Comparison of ENCODE assay signal across 28 cellular contexts in genomic region chr14:21911877-21912276, GRCh38.
A peak's percentile ranks its signal among the peaks of the same experiment; 100 is the strongest.
DNase-seq lines count a peak whose midpoint lies in the region; ATAC-seq, FAIRE-seq and TF ChIP-seq lines count a peak whose summit lies in the region.
"Had no signal": no experiment of that assay in that cellular context is flagged by ENCODE, and none has a peak within 500 bp of the region (broad histone marks: within the 10 kb centered on the region; RNA-seq: fewer than 3 reads in every experiment).

No MANE protein-coding gene starts in this region.

- intact Hi-C loops in activated CD4-positive, alpha-beta T cell treated with anti-CD3 and anti-CD28 coated beads, Interleukin-2, amount 10 ng/mL, durations not matched to agents 24 days and 14 days (cut with micrococcal nuclease): loop anchor here (10.0 kb wide), 3 partner anchors 183 to 1073 kb away; partner anchors contain the start of gene AJUBA
- intact Hi-C loops in CD4-positive, alpha-beta T cell (cut with DNase I, micrococcal nuclease): loop anchor here in 1 of 2 experiments (5.0 to 10.0 kb wide), 3 partner anchors 45 to 643 kb away; no protein-coding TSS in a partner anchor
- intact Hi-C loops in endothelial cell of umbilical vein (cut with micrococcal nuclease): loop anchor here (10.0 kb wide), 2 partner anchors 403 to 643 kb away; no protein-coding TSS in a partner anchor

- no peak overlapping the region for H3K4me2 ChIP-seq in endothelial cell of umbilical vein (ENCODE audit: insufficient read depth, low read length)
- H3K4me2 ChIP-seq: BLaER1, KMS-11 had no signal

- no peaks in the 10 kb centered on the region for H3K9me3 ChIP-seq in CD4-positive, alpha-beta T cell (ENCODE audit: control insufficient read depth, low read length)
- no peaks in the 10 kb centered on the region for H3K9me3 ChIP-seq in endothelial cell of umbilical vein (replicated peaks; ENCODE audit: control insufficient read depth, insufficient read depth, low read length)
- H3K9me3 ChIP-seq: BLaER1, HAP-1, Peyer's patch had no signal

- peaks cover 7% of the 10 kb centered on the region for H3K27me3 Mint-ChIP-seq in activated CD4-positive, alpha-beta T cell treated with anti-CD3 and anti-CD28 coated beads, Interleukin-2, amount 10 ng/mL, durations not matched to agents 24 days and 14 days
- no peaks in the 10 kb centered on the region for H3K27me3 Mint-ChIP-seq in activated naive CD8-positive, alpha-beta T cell
- H3K27me3 Mint-ChIP-seq in activated naive CD8-positive, alpha-beta T cell treated with anti-CD3 and anti-CD28 coated beads for 36 hours: no peaks in the 10 kb centered on the region
- H3K27me3 Mint-ChIP-seq in CD4-positive, alpha-beta T cell: no peaks in the 10 kb centered on the region
- H3K27me3 Mint-ChIP-seq: CD4-positive, alpha-beta memory T cell had no signal

- DNase-seq in activated CD4-positive, alpha-beta T cell treated with anti-CD3 and anti-CD28 coated beads, Interleukin-2, amount 10 ng/mL, durations not matched to agents 24 days and 14 days: no peak
- no peak for DNase-seq in activated CD4-positive, alpha-beta T cell treated with anti-CD3 and anti-CD28 coated beads, Interleukin-2, amount 50 U/mL, for 48 hours
- DNase-seq in activated naive CD8-positive, alpha-beta T cell treated with anti-CD3 and anti-CD28 coated beads for 36 hours: no peak
- DNase-seq in CD4-positive, alpha-beta T cell: no peak
- no peak for DNase-seq in endothelial cell of umbilical vein (ENCODE audit: low read depth, low spot score)
- DNase-seq: CD4-positive, alpha-beta memory T cell; COR-L47; DMS53; GOT3; NCI-H1048; NCI-H1417; NCI-H1694 treated with DMSO at 0.1 percent for 48 hours; NCI-H2081 treated with DMSO at 0.1 percent for 48 hours; NCI-H2171; NCI-H226; NCI-H510A; NCI-H69; OCI-M1; Peyer's patch; SHP77 treated with DMSO at 0.1 percent for 48 hours had no signal

- H3K27ac ChIP-seq in CD4-positive, alpha-beta T cell (ENCODE audit: low read depth, low read length): no peak overlapping the region
- no peak overlapping the region for H3K27ac ChIP-seq in endothelial cell of umbilical vein (ENCODE audit: insufficient read depth, low read depth, low read length)
- H3K27ac ChIP-seq: BLaER1, KMS-11, Peyer's patch had no signal

- no peaks in the 10 kb centered on the region for H3K79me2 ChIP-seq in endothelial cell of umbilical vein (ENCODE audit: control insufficient read depth, insufficient read depth, low read length)

- no peak overlapping the region for H3K4me3 ChIP-seq in endothelial cell of umbilical vein (replicated peaks in 1 of 3; ENCODE audit: insufficient read depth in 1 of 3, low read depth in 1 of 3, low read length in 3 of 3)
- H3K4me3 ChIP-seq: BLaER1, HAP-1, Peyer's patch had no signal

- H3K4me1 Mint-ChIP-seq in activated CD4-positive, alpha-beta T cell treated with anti-CD3 and anti-CD28 coated beads, Interleukin-2, amount 10 ng/mL, durations not matched to agents 24 days and 14 days: peaks cover 28% of the 10 kb centered on the region
- peaks cover 39% of the 10 kb centered on the region for H3K4me1 Mint-ChIP-seq in activated naive CD8-positive, alpha-beta T cell (ENCODE audit: low read depth)
- peaks cover 23% of the 10 kb centered on the region for H3K4me1 Mint-ChIP-seq in activated naive CD8-positive, alpha-beta T cell treated with anti-CD3 and anti-CD28 coated beads for 36 hours
- peaks cover 39% of the 10 kb centered on the region for H3K4me1 Mint-ChIP-seq in CD4-positive, alpha-beta T cell (ENCODE audit: low read depth)

- H4K20me1 ChIP-seq in endothelial cell of umbilical vein (replicated peaks; ENCODE audit: control insufficient read depth, extremely low read depth, insufficient read depth, low read length): no peaks in the 10 kb centered on the region
- H4K20me1 ChIP-seq: BLaER1 had no signal

- no peak for TF ChIP-seq CTCF in CD4-positive, alpha-beta T cell (IDR thresholded peaks at IDR 0.05)
- TF ChIP-seq CTCF in endothelial cell of umbilical vein (IDR thresholded peaks at IDR 0.05; ENCODE audit: extremely low read depth in 1 of 2, insufficient read depth in 1 of 2, low read depth in 1 of 2, low read length in 2 of 2): no peak

- CTCF ChIA-PET in CD4-positive, alpha-beta T cell (lab: Charles Lee): interaction anchor here (2.3 to 3.7 kb wide), 2 partner anchors 85 to 658 kb away, joined by 7 to 28 read pairs; no protein-coding TSS in a partner anchor
- CTCF ChIA-PET in endothelial cell of umbilical vein (lab: Charles Lee): interaction anchor here (0.5 to 5.2 kb wide), 13 partner anchors 10 to 464 kb away, joined by 3 to 41 read pairs (median 5); no protein-coding TSS in a partner anchor

- no peaks in the 10 kb centered on the region for H3K27me3 ChIP-seq in CD4-positive, alpha-beta T cell (ENCODE audit: control insufficient read depth, insufficient read depth, low read length)
- H3K27me3 ChIP-seq in endothelial cell of umbilical vein (ENCODE audit: control insufficient read depth in 2 of 2, insufficient read depth in 2 of 2, low read length in 2 of 2): no peaks in the 10 kb centered on the region
- H3K27me3 ChIP-seq: BLaER1, Peyer's patch had no signal

- H3K36me3 Mint-ChIP-seq in activated CD4-positive, alpha-beta T cell treated with anti-CD3 and anti-CD28 coated beads, Interleukin-2, amount 10 ng/mL, durations not matched to agents 24 days and 14 days (ENCODE audit: low read depth): no peaks in the 10 kb centered on the region
- H3K36me3 Mint-ChIP-seq in activated naive CD8-positive, alpha-beta T cell: no peaks in the 10 kb centered on the region
- H3K36me3 Mint-ChIP-seq in activated naive CD8-positive, alpha-beta T cell treated with anti-CD3 and anti-CD28 coated beads for 36 hours: no peaks in the 10 kb centered on the region
- no peaks in the 10 kb centered on the region for H3K36me3 Mint-ChIP-seq in CD4-positive, alpha-beta T cell (ENCODE audit: low read depth)
- H3K36me3 Mint-ChIP-seq: CD4-positive, alpha-beta memory T cell; IgD-negative memory B cell had no signal

- no peak overlapping the region for H3K9ac ChIP-seq in endothelial cell of umbilical vein (replicated peaks; ENCODE audit: extremely low read depth, insufficient read depth, low read length)
- H3K9ac ChIP-seq: BLaER1, KMS-11 had no signal

- H3K27ac Mint-ChIP-seq in activated CD4-positive, alpha-beta T cell treated with anti-CD3 and anti-CD28 coated beads, Interleukin-2, amount 10 ng/mL, durations not matched to agents 24 days and 14 days: no peak overlapping the region
- H3K27ac Mint-ChIP-seq in activated naive CD8-positive, alpha-beta T cell: peak overlapping the region; percentile 46
- no peak overlapping the region for H3K27ac Mint-ChIP-seq in activated naive CD8-positive, alpha-beta T cell treated with anti-CD3 and anti-CD28 coated beads for 36 hours
- H3K27ac Mint-ChIP-seq in CD4-positive, alpha-beta T cell: peak overlapping the region; percentile 37
- H3K27ac Mint-ChIP-seq: IgD-negative memory B cell had no signal

- no peaks in the 10 kb centered on the region for H3K9me3 Mint-ChIP-seq in activated CD4-positive, alpha-beta T cell treated with anti-CD3 and anti-CD28 coated beads, Interleukin-2, amount 10 ng/mL, durations not matched to agents 24 days and 14 days
- no peaks in the 10 kb centered on the region for H3K9me3 Mint-ChIP-seq in activated naive CD8-positive, alpha-beta T cell (ENCODE audit: low read depth)
- no peaks in the 10 kb centered on the region for H3K9me3 Mint-ChIP-seq in activated naive CD8-positive, alpha-beta T cell treated with anti-CD3 and anti-CD28 coated beads for 36 hours
- no peaks in the 10 kb centered on the region for H3K9me3 Mint-ChIP-seq in CD4-positive, alpha-beta T cell
- H3K9me3 Mint-ChIP-seq: CD4-positive, alpha-beta memory T cell; IgD-negative memory B cell had no signal

- no peaks in the 10 kb centered on the region for H3K9me1 ChIP-seq in endothelial cell of umbilical vein (replicated peaks; ENCODE audit: control insufficient read depth, extremely low read depth, insufficient read depth, low read length)

- no peaks in the 10 kb centered on the region for H3K36me3 ChIP-seq in endothelial cell of umbilical vein (ENCODE audit: control insufficient read depth in 2 of 2, extremely low read depth in 1 of 2, insufficient read depth in 2 of 2, low read length in 2 of 2)
- H3K36me3 ChIP-seq: BLaER1, HAP-1, Peyer's patch had no signal

- FAIRE-seq in endothelial cell of umbilical vein (lab: Jason Lieb, UNC): no peak
- FAIRE-seq: GM18507 had no signal

- ATAC-seq in CD4-positive, alpha-beta T cell (ENCODE audit: poor library complexity): no peak
- no peak for ATAC-seq in GM19351 (IDR thresholded peaks at IDR 0.05; ENCODE audit: unreplicated experiment)
- no peak for ATAC-seq in HG03159 (IDR thresholded peaks at IDR 0.05; ENCODE audit: unreplicated experiment)

- H2AFZ ChIP-seq in endothelial cell of umbilical vein (ENCODE audit: low read depth, low read length): peak overlapping the region; percentile 93

- no TSS peak for BruUV-seq in endothelial cell of umbilical vein (replicated peaks; lab: Mats Ljungman, UMichigan)

- H3K4me3 Mint-ChIP-seq in activated CD4-positive, alpha-beta T cell treated with anti-CD3 and anti-CD28 coated beads, Interleukin-2, amount 10 ng/mL, durations not matched to agents 24 days and 14 days: peak overlapping the region; percentile 43
- H3K4me3 Mint-ChIP-seq in activated naive CD8-positive, alpha-beta T cell: no peak overlapping the region
- no peak overlapping the region for H3K4me3 Mint-ChIP-seq in activated naive CD8-positive, alpha-beta T cell treated with anti-CD3 and anti-CD28 coated beads for 36 hours
- no peak overlapping the region for H3K4me3 Mint-ChIP-seq in CD4-positive, alpha-beta T cell
- H3K4me3 Mint-ChIP-seq: IgD-negative memory B cell had no signal

- peaks cover 37% of the 10 kb centered on the region for H3K4me1 ChIP-seq in endothelial cell of umbilical vein (ENCODE audit: control insufficient read depth, extremely low read depth, insufficient read depth, low read length)
- H3K4me1 ChIP-seq: HAP-1, Peyer's patch had no signal

- POLR2A ChIA-PET in CD4-positive, alpha-beta T cell (lab: Charles Lee): interaction anchor here (0.9 to 1.0 kb wide), 2 partner anchors 9 to 655 kb away, joined by 3 read pairs; no protein-coding TSS in a partner anchor
- POLR2A ChIA-PET in endothelial cell of umbilical vein (lab: Charles Lee): no interaction called here

- dilution Hi-C loops in endothelial cell of umbilical vein (cut with MboI; ENCODE audit: extremely low pct_ligation_motif_present, low sequenced_read_pairs): no loop called here

- no peak for TF ChIP-seq POLR2A in endothelial cell of umbilical vein (IDR thresholded peaks at IDR 0.05; ENCODE audit: low read depth, low read length)

TF ChIP-seq in endothelial cell of umbilical vein, 7 proteins besides CTCF, POLR2A, EP300 and RAD21:
- no peak for TF ChIP-seq POLR2AphosphoS5 (IDR thresholded peaks at IDR 0.05; ENCODE audit: insufficient read depth, low read depth, low read length)

Comparison
In these comparisons a context has a peak if more than half of its experiments do, and no peak if none do; other contexts are left out.
1. H3K27ac Mint-ChIP-seq: peak in activated naive CD8-positive, alpha-beta T cell (single experiment) and CD4-positive, alpha-beta T cell (single experiment); none in activated CD4-positive, alpha-beta T cell treated with anti-CD3 and anti-CD28 coated beads, Interleukin-2, amount 10 ng/mL, durations not matched to agents 24 days and 14 days (single experiment) and activated naive CD8-positive, alpha-beta T cell treated with anti-CD3 and anti-CD28 coated beads for 36 hours (single experiment).